Comparison of ENCODE assay signal across 8 cellular contexts in the genomic region with DNA sequence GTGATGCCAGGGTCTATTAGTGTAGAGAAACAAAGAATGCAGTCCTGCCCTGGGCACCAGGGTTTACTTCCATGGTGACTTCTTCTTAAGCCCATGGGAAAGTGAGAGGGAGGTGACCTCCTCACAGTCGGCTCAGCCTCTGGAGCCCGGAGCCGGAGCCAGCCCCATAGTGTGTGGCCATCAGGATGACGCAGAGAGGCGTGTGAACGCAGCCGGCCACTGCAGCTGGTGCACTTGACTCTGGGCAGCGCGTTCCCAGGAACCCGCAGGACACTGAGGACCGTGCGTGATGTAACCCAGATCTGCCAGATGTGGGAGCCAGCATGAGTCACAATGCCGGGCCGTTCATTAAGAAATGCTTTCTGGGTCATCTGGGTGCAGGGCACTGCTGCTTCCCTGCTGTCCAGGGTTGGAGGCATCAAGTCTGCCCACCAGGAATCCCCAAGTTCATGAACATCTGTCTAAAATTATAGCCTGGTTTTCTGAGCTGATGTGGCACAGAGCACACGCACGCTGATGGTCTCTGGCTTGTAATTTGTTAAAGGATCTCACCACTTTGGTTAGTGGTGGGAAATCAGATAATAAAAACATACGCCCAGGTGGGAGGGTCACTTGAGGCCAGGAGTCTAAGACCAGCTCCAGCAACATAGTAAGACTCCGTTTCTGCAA.
DNase-seq lines count a peak whose midpoint lies in the region; ATAC-seq and TF ChIP-seq lines count a peak whose summit lies in the region.

No MANE protein-coding gene starts in this region.

- H3K27ac Mint-ChIP-seq in activated T-cell treated with anti-CD3 and anti-CD28 coated beads, Interleukin-2, amount 50 U/mL, for 72 hours = no peak overlapping the region
- peak overlapping the region; percentile 86 for H3K27ac Mint-ChIP-seq in WTC11

- H3K4me1 Mint-ChIP-seq in activated T-cell treated with anti-CD3 and anti-CD28 coated beads, Interleukin-2, amount 50 U/mL, for 72 hours (ENCODE audit: low read depth) = peaks cover 76% of the 10 kb centered on the region
- peaks cover 56% of the 10 kb centered on the region for H3K4me1 Mint-ChIP-seq in WTC11

- TF ChIP-seq EP300 in ovary (IDR thresholded peaks at IDR 0.05) = peak; percentile 63

- POLR2A ChIA-PET in WTC11 (lab: Charles Lee) = interaction anchor here (1.0 kb wide), 1 partner anchor 10 kb away, joined by 4 read pairs; no protein-coding TSS in a partner anchor

- H3K9me3 Mint-ChIP-seq in activated T-cell treated with anti-CD3 and anti-CD28 coated beads, Interleukin-2, amount 50 U/mL, for 72 hours = peaks cover 0 to 4% of the 10 kb centered on the region in 2 donors
- peaks cover 17% of the 10 kb centered on the region for H3K9me3 Mint-ChIP-seq in WTC11

- no peak for DNase-seq in activated T-cell treated with anti-CD3 and anti-CD28 coated beads, Interleukin-2, amount 50 U/mL, for 72 hours
- DNase-seq in activated T-cell treated with anti-CD3 and anti-CD28 coated beads for 4 hours (no peak), WTC11 (ENCODE audit: low spot score) (peak; percentile 47), head of caudate nucleus (peak; percentile 39 to 92 (median 74)), ovary (peak; percentile 79 to 91 (median 84))

- ATAC-seq in activated T-cell treated with anti-CD3 and anti-CD28 coated beads, Interleukin-2, amount 50 U/mL, for 72 hours (replicated peaks in 1 of 2) = no peak
- peak; percentile 72 for ATAC-seq in WTC11
- no peak for ATAC-seq in GM18873 (IDR thresholded peaks at IDR 0.05; ENCODE audit: low FRiP score, unreplicated experiment)
- ATAC-seq in HG02642 (IDR thresholded peaks at IDR 0.05; ENCODE audit: poor library complexity, unreplicated experiment) = no peak
- ATAC-seq in GM19397 (IDR thresholded peaks at IDR 0.05; ENCODE audit: unreplicated experiment) = no peak

- CTCF ChIA-PET in WTC11 (lab: Charles Lee) = interaction anchor here (0.9 to 3.4 kb wide), 4 partner anchors 16 to 132 kb away, joined by 4 to 15 read pairs (median 10); no protein-coding TSS in a partner anchor

- no peak for TF ChIP-seq POLR2A in ovary (IDR thresholded peaks at IDR 0.05)

- intact Hi-C loops in head of caudate nucleus (cut with DNase I) = no loop called here
- intact Hi-C loops in ovary (cut with DNase I) = no loop called here

- H3K36me3 Mint-ChIP-seq in activated T-cell treated with anti-CD3 and anti-CD28 coated beads, Interleukin-2, amount 50 U/mL, for 72 hours (ENCODE audit: insufficient read depth in 2 of 2) = peaks cover 2 to 12% of the 10 kb centered on the region in 2 donors
- peaks cover 11% of the 10 kb centered on the region; the same call in 1 of the 2 replicates for H3K36me3 Mint-ChIP-seq in WTC11

- H3K27me3 ChIP-seq in ovary = no peaks in the 10 kb centered on the region

- WGBS in ovary, 3 donors = 19 to 35% (median 31%) methylated on average over 18 of the region's 18 CpGs

- no peaks in the 10 kb centered on the region for H3K27me3 Mint-ChIP-seq in activated T-cell treated with anti-CD3 and anti-CD28 coated beads, Interleukin-2, amount 50 U/mL, for 72 hours (ENCODE audit: low read depth)
- H3K27me3 Mint-ChIP-seq in WTC11 (ENCODE audit: low read depth) = no peaks in the 10 kb centered on the region

- H3K27ac ChIP-seq in ovary = peak overlapping the region in 1 of 2 donors; percentile 46

- no peaks in the 10 kb centered on the region for H3K36me3 ChIP-seq in ovary

- peaks cover 10% of the 10 kb centered on the region for H3K4me1 ChIP-seq in ovary (ENCODE audit: insufficient read depth)

- no peak overlapping the region for H3K4me3 ChIP-seq in ovary

- peak overlapping the region; percentile 48 to 49 for H3K4me3 Mint-ChIP-seq in activated T-cell treated with anti-CD3 and anti-CD28 coated beads, Interleukin-2, amount 50 U/mL, for 72 hours
- H3K4me3 Mint-ChIP-seq in WTC11 = peak overlapping the region; percentile 14; the same call in 1 of the 2 replicates

- H3K9me3 ChIP-seq in ovary = no peaks in the 10 kb centered on the region

- TF ChIP-seq CTCF in WTC11 (IDR thresholded peaks at IDR 0.05) (no peak), ovary (IDR thresholded peaks at IDR 0.05) (no peak)

TF ChIP-seq in WTC11, 78 proteins besides CTCF, POLR2A, EP300 and RAD21:
- no peak for TF ChIP-seq NR2C2 (CRISPR knock-in tag; IDR thresholded peaks at IDR 0.05)
- TF ChIP-seq FOXP1 (CRISPR knock-in tag; IDR thresholded peaks at IDR 0.05; ENCODE audit: borderline replicate concordance) = no peak

Comparison
In these comparisons a context has a peak if more than half of its experiments do, and no peak if none do; other contexts are left out.
1. DNase-seq: peak in WTC11 (single experiment), head of caudate nucleus (42 of 42) and ovary (5 of 5); none in activated T-cell treated with anti-CD3 and anti-CD28 coated beads, Interleukin-2, amount 50 U/mL, for 72 hours (0 of 2) and activated T-cell treated with anti-CD3 and anti-CD28 coated beads for 4 hours (single experiment).